Comparison of ENCODE assay signal across 8 cellular contexts in genomic region chr2:231714639-231715498, GRCh38. TPM values are rescaled to one million over a fixed set of nuclear protein-coding genes. Genes with fewer than 3 reads are reported as not detected.
A peak's percentile ranks its signal among the peaks of the same experiment; 100 is the strongest.
DNase-seq lines count a peak whose midpoint lies in the region; ATAC-seq, FAIRE-seq and TF ChIP-seq lines count a peak whose summit lies in the region.

No MANE protein-coding gene starts in this region.

- no peaks in the 10 kb centered on the region for H3K9me3 ChIP-seq in lower lobe of right lung

- no peaks in the 10 kb centered on the region for H3K27me3 ChIP-seq in lower lobe of right lung (ENCODE audit: low read depth)

- H3K27ac ChIP-seq in lower lobe of right lung = peak overlapping the region; percentile 62

- peak; percentile 66 for DNase-seq in ACHN
- DNase-seq in GM18507 (ENCODE audit: extremely low spot score, insufficient read length, low read depth) = no peak
- DNase-seq in NCI-H2171 (lab: John Stamatoyannopoulos, UW) = peak; percentile 53
- peak; percentile 84 for DNase-seq in activated CD4-positive, CD25-positive, alpha-beta regulatory T cell treated with anti-CD3 and anti-CD28 coated beads, Interleukin-2, amount 50 U/mL, for 72 hours
- DNase-seq in choroid plexus epithelial cell (ENCODE audit: low read depth) = peak; percentile 44
- peak; percentile 78 for DNase-seq in lower lobe of right lung
- peak; percentile 84 for DNase-seq in stimulated activated CD8-positive, alpha-beta memory T cell treated with anti-CD3 and anti-CD28 coated beads, Interleukin-15, amount 100 ng/mL, for 24 hours (ENCODE audit: low read depth)

- in situ Hi-C loops in ACHN (cut with HindIII; ENCODE audit: low pct_ligation_motif_present, low pct_unique_long_range_greater_than_20kb, low sequenced_read_pairs) = no loop called here

- peaks cover 32% of the 10 kb centered on the region for H3K36me3 ChIP-seq in lower lobe of right lung

- FAIRE-seq in GM18507 (lab: Jason Lieb, UNC) = peak; percentile 72

- TF ChIP-seq CTCF in choroid plexus epithelial cell (conservative IDR thresholded peaks at IDR 0.05; ENCODE audit: low read depth, low read length) (peak; percentile 82), lower lobe of right lung (IDR thresholded peaks at IDR 0.05) (peak; percentile 89)

- no peak overlapping the region for H3K4me3 ChIP-seq in choroid plexus epithelial cell (ENCODE audit: low read depth, low read length)
- no peak overlapping the region for H3K4me3 ChIP-seq in lower lobe of right lung

- peak; percentile 19 to 39 for ATAC-seq in lower lobe of right lung
- no peak for ATAC-seq in HG02973 (IDR thresholded peaks at IDR 0.05; ENCODE audit: unreplicated experiment)

- peaks cover 32% of the 10 kb centered on the region for H3K4me1 ChIP-seq in lower lobe of right lung

- intact Hi-C loops in lower lobe of right lung (cut with DNase I) = no loop called here

RNA-seq across cellular contexts. Expression of gene PTMA, which starts 6.5 kb away (rescaled TPM):
- 729 TPM for total RNA-seq in lower lobe of right lung
